Comparison of ENCODE assay signal across 19 cellular contexts in the genomic region with DNA sequence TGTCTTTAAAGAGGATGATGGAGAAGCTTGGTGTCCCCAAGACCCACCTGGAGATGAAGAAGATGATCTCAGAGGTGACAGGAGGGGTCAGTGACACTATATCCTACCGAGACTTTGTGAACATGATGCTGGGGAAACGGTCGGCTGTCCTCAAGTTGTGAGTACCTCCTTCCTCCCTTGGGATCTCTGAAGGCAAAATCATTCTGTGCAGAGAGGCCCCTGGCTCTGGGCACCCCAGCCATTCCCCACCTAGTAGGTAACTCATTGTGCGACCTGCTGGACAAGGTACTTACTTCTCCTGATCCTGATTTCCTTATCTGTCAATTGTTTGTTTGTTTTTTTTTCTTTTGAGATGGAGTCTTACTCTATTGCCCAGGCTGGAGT. TPM values are rescaled to one million over a fixed set of nuclear protein-coding genes. Genes with fewer than 3 reads are reported as not detected.
DNase-seq lines count a peak whose midpoint lies in the region; ATAC-seq, FAIRE-seq and TF ChIP-seq lines count a peak whose summit lies in the region.
"Had no signal": no experiment of that assay in that cellular context is flagged by ENCODE, and none has a peak within 500 bp of the region (broad histone marks: within the 10 kb centered on the region; RNA-seq: fewer than 3 reads in every experiment).

No MANE protein-coding gene starts in this region.

- H3K36me3 ChIP-seq in left ventricle myocardium inferior: peaks cover 32% of the 10 kb centered on the region
- peaks cover 7 to 42% of the 10 kb centered on the region in 2 donors for H3K36me3 ChIP-seq in kidney (ENCODE audit: control insufficient read depth in 1 of 2, insufficient read depth in 2 of 2, low read length in 2 of 2)
- H3K36me3 ChIP-seq in subcutaneous abdominal adipose tissue (ENCODE audit: control insufficient read depth in 5 of 5, insufficient read depth in 5 of 5, low read length in 5 of 5): peaks cover 0 to 34% (median 24%) of the 10 kb centered on the region in 5 donors
- no peaks in the 10 kb centered on the region for H3K36me3 ChIP-seq in CD8-positive, alpha-beta memory T cell (ENCODE audit: insufficient read depth, low read length)

- H3K27me3 Mint-ChIP-seq in CD8-positive, alpha-beta memory T cell: peaks cover 10 to 21% of the 10 kb centered on the region in 2 donors

- H3K27me3 ChIP-seq in left ventricle myocardium inferior (ENCODE audit: low read depth): no peaks in the 10 kb centered on the region
- H3K27me3 ChIP-seq in subcutaneous abdominal adipose tissue (ENCODE audit: control insufficient read depth in 5 of 5, insufficient read depth in 4 of 5, low read length in 5 of 5): peaks cover 0 to 4% (median 0%) of the 10 kb centered on the region in 5 donors
- H3K27me3 ChIP-seq in CD8-positive, alpha-beta memory T cell (ENCODE audit: insufficient read depth, low read length, poor library complexity, severe bottlenecking): peaks cover 47% of the 10 kb centered on the region

- H3K9ac ChIP-seq in kidney (ENCODE audit: low read length in 2 of 2) (no peak overlapping the region), subcutaneous abdominal adipose tissue (ENCODE audit: low read length in 5 of 5) (no peak overlapping the region)

- H3K4me1 Mint-ChIP-seq in CD8-positive, alpha-beta memory T cell: no peaks in the 10 kb centered on the region
- H3K4me1 Mint-ChIP-seq: CD4-positive, alpha-beta memory T cell had no signal

- no peak for DNase-seq in left ventricle myocardium inferior
- no peak for DNase-seq in Right ventricle myocardium superior
- no peak for DNase-seq in kidney
- DNase-seq in CD8-positive, alpha-beta memory T cell: no peak
- DNase-seq in OCI-M2 (lab: John Stamatoyannopoulos, UW; ENCODE audit: unreplicated experiment): no peak
- DNase-seq in posterior vena cava (ENCODE audit: low spot score): no peak
- DNase-seq: CD4-positive, alpha-beta memory T cell; DND-41; GDM1; Karpas-422; MM.1S; NCI-H1105; NCI-H187; NCI-H774 had no signal

- no peak for TF ChIP-seq CTCF in left ventricle myocardium inferior (IDR thresholded peaks at IDR 0.05; ENCODE audit: borderline replicate concordance)
- TF ChIP-seq CTCF in kidney (IDR thresholded peaks at IDR 0.05; ENCODE audit: borderline replicate concordance, extremely low read depth, insufficient read depth): no peak

- H3K4me3 Mint-ChIP-seq in CD8-positive, alpha-beta memory T cell: no peak overlapping the region
- H3K4me3 Mint-ChIP-seq: CD4-positive, alpha-beta memory T cell had no signal

- CTCF ChIA-PET in CD8-positive, alpha-beta memory T cell (lab: Charles Lee): no interaction called here

- H3K27ac Mint-ChIP-seq in CD8-positive, alpha-beta memory T cell: no peak overlapping the region
- H3K27ac Mint-ChIP-seq: CD4-positive, alpha-beta memory T cell had no signal

- ATAC-seq in Right ventricle myocardium superior (ENCODE audit: poor library complexity) (no peak), GM19328 (IDR thresholded peaks at IDR 0.05; ENCODE audit: unreplicated experiment) (no peak)

- peaks cover 31% of the 10 kb centered on the region for H3K4me1 ChIP-seq in left ventricle myocardium inferior
- peaks cover 17 to 19% of the 10 kb centered on the region in 2 donors for H3K4me1 ChIP-seq in kidney (ENCODE audit: control insufficient read depth in 1 of 2, insufficient read depth in 1 of 2, low read depth in 1 of 2, low read length in 2 of 2)
- peaks cover 0 to 24% (median 5%) of the 10 kb centered on the region in 5 donors for H3K4me1 ChIP-seq in subcutaneous abdominal adipose tissue (ENCODE audit: control insufficient read depth in 5 of 5, insufficient read depth in 5 of 5, low read length in 5 of 5)
- H3K4me1 ChIP-seq in CD8-positive, alpha-beta memory T cell (ENCODE audit: insufficient read depth, low read length): no peaks in the 10 kb centered on the region

- POLR2A ChIA-PET in CD8-positive, alpha-beta memory T cell (lab: Charles Lee): no interaction called here

- peaks cover 0 to 2% (median 0%) of the 10 kb centered on the region in 3 donors for H3K36me3 Mint-ChIP-seq in CD8-positive, alpha-beta memory T cell
- H3K36me3 Mint-ChIP-seq: CD4-positive, alpha-beta memory T cell had no signal

- no peaks in the 10 kb centered on the region for H3K9me3 Mint-ChIP-seq in CD8-positive, alpha-beta memory T cell
- H3K9me3 Mint-ChIP-seq: CD4-positive, alpha-beta memory T cell had no signal

- FAIRE-seq in kidney (lab: Jason Lieb, UNC): no peak
- FAIRE-seq: D721Med, GM12892 had no signal

- H3K27ac ChIP-seq in left ventricle myocardium inferior (replicated peaks) (peak overlapping the region; percentile 90), kidney (ENCODE audit: low read depth in 2 of 2, low read length in 2 of 2) (peak overlapping the region; percentile 68 to 69), subcutaneous abdominal adipose tissue (ENCODE audit: low read depth, low read length) (peak overlapping the region; percentile 74)
- H3K27ac ChIP-seq in CD8-positive, alpha-beta memory T cell (ENCODE audit: low read depth, low read length): no peak overlapping the region

- H3K4me3 ChIP-seq in left ventricle myocardium inferior (peak overlapping the region; percentile 17), kidney (ENCODE audit: low read length in 2 of 2) (no peak overlapping the region), subcutaneous abdominal adipose tissue (ENCODE audit: low read depth in 1 of 5, low read length in 5 of 5) (no peak overlapping the region)
- H3K4me3 ChIP-seq in CD8-positive, alpha-beta memory T cell (ENCODE audit: low read length): no peak overlapping the region
- H3K4me3 ChIP-seq: HAP-1 had no signal

- H3K9me3 ChIP-seq in left ventricle myocardium inferior (replicated peaks) (no peaks in the 10 kb centered on the region), kidney (ENCODE audit: control insufficient read depth in 1 of 2, low read length in 2 of 2) (no peaks in the 10 kb centered on the region), subcutaneous abdominal adipose tissue (ENCODE audit: control insufficient read depth in 5 of 5, low read length in 5 of 5) (no peaks in the 10 kb centered on the region)
- no peaks in the 10 kb centered on the region for H3K9me3 ChIP-seq in CD8-positive, alpha-beta memory T cell (ENCODE audit: low read length)
- H3K9me3 ChIP-seq: HAP-1 had no signal

- intact Hi-C loops in left ventricle myocardium inferior (cut with micrococcal nuclease): no loop called here
- intact Hi-C loops in Right ventricle myocardium superior (cut with DNase I): no loop called here
- intact Hi-C loops in kidney (cut with DNase I): no loop called here
- intact Hi-C loops in posterior vena cava (cut with DNase I): no loop called here

RNA-seq across cellular contexts. Expression of a gene that starts 7.6 kb away (rescaled TPM):
- total RNA-seq in left ventricle myocardium inferior: 24.7 TPM
- total RNA-seq in Right ventricle myocardium superior: 22.4 TPM
- total RNA-seq in kidney: 75.3 TPM
- 28.4 TPM for polyA plus RNA-seq in kidney (ENCODE audit: insufficient read depth, low read depth, low replicate concordance)
- total RNA-seq in CD8-positive, alpha-beta memory T cell: 10 to 100 TPM; 69.2 to 69.5 TPM
- 21.3 TPM for polyA plus RNA-seq in CD8-positive, alpha-beta memory T cell
- total RNA-seq in posterior vena cava: 10 to 100 TPM; 33.9 to 40.8 TPM

RNA-seq across cellular contexts. Expression of a gene that starts 21.4 kb away (rescaled TPM):
- total RNA-seq in left ventricle myocardium inferior (16.5 TPM), Right ventricle myocardium superior (22.8 TPM), kidney (397 TPM), posterior vena cava (10 to 100 TPM; 27.3 to 31.2 TPM)
- polyA plus RNA-seq in kidney (ENCODE audit: insufficient read depth, low read depth, low replicate concordance): 439 TPM
- under 1 TPM; 0.27 to 0.48 TPM for total RNA-seq in CD8-positive, alpha-beta memory T cell
- not detected for polyA plus RNA-seq in CD8-positive, alpha-beta memory T cell
- polyA plus RNA-seq: CD4-positive, alpha-beta memory T cell had no signal

Comparison
In these comparisons a context has a peak if more than half of its experiments do, and no peak if none do; other contexts are left out.
1. RNA of a gene that starts 21.4 kb away (total RNA-seq): 397 TPM in kidney (single experiment); 27.3 to 31.2 TPM in posterior vena cava, 22.8 TPM in Right ventricle myocardium superior (single experiment), 16.5 TPM in left ventricle myocardium inferior (single experiment) and 0.27 to 0.48 TPM in CD8-positive, alpha-beta memory T cell; every median in the first group is over 10 times any median in the second.